In the genomic region with DNA sequence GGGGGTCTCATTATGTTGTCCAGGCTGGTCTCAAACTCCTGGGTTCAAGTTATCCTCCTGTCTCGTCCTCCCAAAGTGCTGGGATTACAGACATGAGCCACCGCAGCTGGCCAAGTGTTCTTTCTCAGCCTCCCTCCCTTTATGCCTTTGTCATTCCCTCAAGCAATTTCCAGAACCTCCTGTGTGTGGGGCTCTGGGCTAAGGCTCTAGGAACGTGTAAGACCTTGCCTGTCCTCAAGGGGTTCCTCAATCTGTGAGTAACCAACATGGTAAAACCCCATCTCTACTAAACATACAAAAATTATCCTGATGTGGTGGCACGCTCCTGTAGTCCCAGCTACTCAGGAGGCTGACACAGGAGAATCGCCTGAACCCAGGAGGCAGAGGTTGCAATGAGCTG, we compare ENCODE assay signal across 2 cellular contexts.
TF ChIP-seq lines count a peak whose summit lies in the region.

No MANE protein-coding gene starts in this region.

TF ChIP-seq in HepG2, 621 proteins besides CTCF, POLR2A, EP300 and RAD21:
- TF ChIP-seq ZNF546 (CRISPR knock-in tag; conservative IDR thresholded peaks at IDR 0.05) (no peak), RFXANK (CRISPR knock-in tag; IDR thresholded peaks at IDR 0.05) (no peak), PCBP2 (optimal IDR thresholded peaks at IDR 0.05; ENCODE audit: low read depth, low read length, poor library complexity, severe bottlenecking) (no peak), ZNF615 (CRISPR knock-in tag; IDR thresholded peaks at IDR 0.05; ENCODE audit: borderline replicate concordance) (no peak), NFKBIZ (CRISPR knock-in tag; IDR thresholded peaks at IDR 0.05) (no peak), ZNF264 (CRISPR knock-in tag; IDR thresholded peaks at IDR 0.05) (no peak), ZNF577 (CRISPR knock-in tag; IDR thresholded peaks at IDR 0.05; ENCODE audit: borderline replicate concordance, low read depth) (no peak), ZNF274 (CRISPR knock-in tag; IDR thresholded peaks at IDR 0.05) (no peak), ATF7-NPFF (CRISPR knock-in tag; IDR thresholded peaks at IDR 0.05; ENCODE audit: low read depth) (no peak)
- TF ChIP-seq, protein P1, sequence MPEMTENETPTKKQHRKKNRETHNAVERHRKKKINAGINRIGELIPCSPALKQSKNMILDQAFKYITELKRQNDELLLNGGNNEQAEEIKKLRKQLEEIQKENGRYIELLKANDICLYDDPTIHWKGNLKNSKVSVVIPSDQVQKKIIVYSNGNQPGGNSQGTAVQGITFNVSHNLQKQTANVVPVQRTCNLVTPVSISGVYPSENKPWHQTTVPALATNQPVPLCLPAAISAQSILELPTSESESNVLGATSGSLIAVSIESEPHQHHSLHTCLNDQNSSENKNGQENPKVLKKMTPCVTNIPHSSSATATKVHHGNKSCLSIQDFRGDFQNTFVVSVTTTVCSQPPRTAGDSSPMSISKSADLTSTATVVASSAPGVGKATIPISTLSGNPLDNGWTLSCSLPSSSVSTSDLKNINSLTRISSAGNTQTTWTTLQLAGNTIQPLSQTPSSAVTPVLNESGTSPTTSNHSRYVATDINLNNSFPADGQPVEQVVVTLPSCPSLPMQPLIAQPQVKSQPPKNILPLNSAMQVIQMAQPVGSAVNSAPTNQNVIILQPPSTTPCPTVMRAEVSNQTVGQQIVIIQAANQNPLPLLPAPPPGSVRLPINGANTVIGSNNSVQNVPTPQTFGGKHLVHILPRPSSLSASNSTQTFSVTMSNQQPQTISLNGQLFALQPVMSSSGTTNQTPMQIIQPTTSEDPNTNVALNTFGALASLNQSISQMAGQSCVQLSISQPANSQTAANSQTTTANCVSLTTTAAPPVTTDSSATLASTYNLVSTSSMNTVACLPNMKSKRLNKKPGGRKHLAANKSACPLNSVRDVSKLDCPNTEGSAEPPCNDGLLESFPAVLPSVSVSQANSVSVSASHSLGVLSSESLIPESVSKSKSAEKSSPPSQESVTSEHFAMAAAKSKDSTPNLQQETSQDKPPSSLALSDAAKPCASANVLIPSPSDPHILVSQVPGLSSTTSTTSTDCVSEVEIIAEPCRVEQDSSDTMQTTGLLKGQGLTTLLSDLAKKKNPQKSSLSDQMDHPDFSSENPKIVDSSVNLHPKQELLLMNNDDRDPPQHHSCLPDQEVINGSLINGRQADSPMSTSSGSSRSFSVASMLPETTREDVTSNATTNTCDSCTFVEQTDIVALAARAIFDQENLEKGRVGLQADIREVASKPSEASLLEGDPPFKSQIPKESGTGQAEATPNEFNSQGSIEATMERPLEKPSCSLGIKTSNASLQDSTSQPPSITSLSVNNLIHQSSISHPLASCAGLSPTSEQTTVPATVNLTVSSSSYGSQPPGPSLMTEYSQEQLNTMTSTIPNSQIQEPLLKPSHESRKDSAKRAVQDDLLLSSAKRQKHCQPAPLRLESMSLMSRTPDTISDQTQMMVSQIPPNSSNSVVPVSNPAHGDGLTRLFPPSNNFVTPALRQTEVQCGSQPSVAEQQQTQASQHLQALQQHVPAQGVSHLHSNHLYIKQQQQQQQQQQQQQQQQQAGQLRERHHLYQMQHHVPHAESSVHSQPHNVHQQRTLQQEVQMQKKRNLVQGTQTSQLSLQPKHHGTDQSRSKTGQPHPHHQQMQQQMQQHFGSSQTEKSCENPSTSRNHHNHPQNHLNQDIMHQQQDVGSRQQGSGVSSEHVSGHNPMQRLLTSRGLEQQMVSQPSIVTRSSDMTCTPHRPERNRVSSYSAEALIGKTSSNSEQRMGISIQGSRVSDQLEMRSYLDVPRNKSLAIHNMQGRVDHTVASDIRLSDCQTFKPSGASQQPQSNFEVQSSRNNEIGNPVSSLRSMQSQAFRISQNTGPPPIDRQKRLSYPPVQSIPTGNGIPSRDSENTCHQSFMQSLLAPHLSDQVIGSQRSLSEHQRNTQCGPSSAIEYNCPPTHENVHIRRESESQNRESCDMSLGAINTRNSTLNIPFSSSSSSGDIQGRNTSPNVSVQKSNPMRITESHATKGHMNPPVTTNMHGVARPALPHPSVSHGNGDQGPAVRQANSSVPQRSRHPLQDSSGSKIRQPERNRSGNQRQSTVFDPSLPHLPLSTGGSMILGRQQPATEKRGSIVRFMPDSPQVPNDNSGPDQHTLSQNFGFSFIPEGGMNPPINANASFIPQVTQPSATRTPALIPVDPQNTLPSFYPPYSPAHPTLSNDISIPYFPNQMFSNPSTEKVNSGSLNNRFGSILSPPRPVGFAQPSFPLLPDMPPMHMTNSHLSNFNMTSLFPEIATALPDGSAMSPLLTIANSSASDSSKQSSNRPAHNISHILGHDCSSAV (CRISPR knock-in tag; IDR thresholded peaks at IDR 0.05; ENCODE audit: borderline replicate concordance) = no peak

TF ChIP-seq in WTC11, 78 proteins besides CTCF, POLR2A, EP300 and RAD21:
- TF ChIP-seq, protein P2, sequence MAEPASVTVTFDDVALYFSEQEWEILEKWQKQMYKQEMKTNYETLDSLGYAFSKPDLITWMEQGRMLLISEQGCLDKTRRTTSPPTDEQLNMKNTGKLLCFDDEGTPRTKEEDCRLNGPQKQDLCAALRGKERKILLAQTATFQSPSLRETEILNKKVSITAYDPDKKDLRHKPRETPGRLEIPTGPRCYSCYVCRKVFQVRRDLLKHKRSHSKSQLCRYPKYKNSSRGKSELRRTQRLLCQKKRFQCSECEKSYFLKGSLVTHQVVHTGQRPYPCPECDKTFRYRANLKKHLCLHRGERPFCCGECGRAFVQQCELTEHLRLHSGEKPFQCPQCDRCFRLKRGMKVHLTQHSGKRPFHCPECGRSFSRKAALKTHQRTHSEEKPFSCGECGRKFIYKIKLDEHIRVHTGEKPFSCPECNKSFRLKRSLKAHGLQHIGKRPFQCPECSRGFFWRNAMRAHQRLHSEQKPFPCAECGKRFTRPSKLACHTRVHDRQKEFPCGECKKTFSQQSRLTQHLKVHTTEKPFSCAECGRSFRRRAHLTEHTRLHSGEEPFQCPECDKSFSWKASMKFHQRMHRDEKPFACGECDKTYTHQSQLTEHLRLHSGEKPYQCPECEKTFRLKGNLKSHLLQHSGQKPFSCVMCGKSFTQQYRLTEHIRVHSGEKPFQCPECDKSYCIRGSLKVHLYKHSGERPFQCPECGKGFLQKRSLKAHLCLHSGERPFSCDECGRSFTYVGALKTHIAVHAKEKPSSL (CRISPR knock-in tag; conservative IDR thresholded peaks at IDR 0.05) = no peak
- TF ChIP-seq, protein P3, sequence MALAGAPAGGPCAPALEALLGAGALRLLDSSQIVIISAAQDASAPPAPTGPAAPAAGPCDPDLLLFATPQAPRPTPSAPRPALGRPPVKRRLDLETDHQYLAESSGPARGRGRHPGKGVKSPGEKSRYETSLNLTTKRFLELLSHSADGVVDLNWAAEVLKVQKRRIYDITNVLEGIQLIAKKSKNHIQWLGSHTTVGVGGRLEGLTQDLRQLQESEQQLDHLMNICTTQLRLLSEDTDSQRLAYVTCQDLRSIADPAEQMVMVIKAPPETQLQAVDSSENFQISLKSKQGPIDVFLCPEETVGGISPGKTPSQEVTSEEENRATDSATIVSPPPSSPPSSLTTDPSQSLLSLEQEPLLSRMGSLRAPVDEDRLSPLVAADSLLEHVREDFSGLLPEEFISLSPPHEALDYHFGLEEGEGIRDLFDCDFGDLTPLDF (CRISPR knock-in tag; IDR thresholded peaks at IDR 0.05) = no peak
- TF ChIP-seq ZNF317 (CRISPR knock-in tag; IDR thresholded peaks at IDR 0.05; ENCODE audit: borderline replicate concordance, low read depth) (no peak), ZNF232 (CRISPR knock-in tag; IDR thresholded peaks at IDR 0.05) (no peak), ESRRA (CRISPR knock-in tag; IDR thresholded peaks at IDR 0.05; ENCODE audit: borderline replicate concordance) (no peak)
TF ChIP-seq in WTC11: peak in this region for 0.
